8 cellular contexts compared by ENCODE assay signal in the genomic region with DNA sequence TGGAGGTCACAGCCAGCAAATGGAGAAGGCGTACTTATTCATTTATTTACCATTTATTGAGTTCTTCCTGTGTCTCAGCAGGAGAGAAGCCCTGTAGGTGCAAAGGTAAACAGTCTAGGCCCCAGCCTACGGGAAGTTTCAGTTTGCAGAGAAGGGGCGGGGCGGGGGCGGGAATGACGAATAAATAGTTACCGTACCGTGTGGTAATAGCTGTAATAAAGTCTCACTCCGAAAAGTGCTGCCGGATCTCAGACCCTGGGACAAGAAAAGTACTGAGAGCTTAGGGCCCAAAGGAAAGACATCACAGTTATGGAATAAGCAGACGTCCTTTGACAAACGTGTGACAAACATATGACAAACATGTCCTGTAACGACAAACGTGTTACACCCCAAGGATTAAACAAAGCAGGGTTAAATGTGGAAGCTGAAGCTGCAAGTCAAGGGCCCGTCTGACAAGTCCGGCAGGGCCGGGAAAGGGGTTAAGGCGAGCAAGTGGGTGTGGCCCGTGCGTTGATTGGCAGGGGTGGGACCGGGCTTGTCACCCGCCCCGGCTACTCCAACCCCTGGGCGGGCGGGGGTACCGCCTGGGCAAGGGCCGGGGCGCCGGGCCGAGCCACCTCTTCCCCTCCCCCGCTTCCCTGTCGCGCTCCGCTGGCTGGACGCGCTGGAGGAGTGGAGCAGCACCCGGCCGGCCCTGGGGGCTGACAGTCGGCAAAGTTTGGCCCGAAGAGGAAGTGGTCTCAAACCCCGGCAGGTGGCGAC. TPM values are rescaled to one million over a fixed set of nuclear protein-coding genes. Genes with fewer than 3 reads are reported as not detected.
A peak's percentile ranks its signal among the peaks of the same experiment; 100 is the strongest.
DNase-seq lines count a peak whose midpoint lies in the region; ATAC-seq and TF ChIP-seq lines count a peak whose summit lies in the region.

A gene with protein sequence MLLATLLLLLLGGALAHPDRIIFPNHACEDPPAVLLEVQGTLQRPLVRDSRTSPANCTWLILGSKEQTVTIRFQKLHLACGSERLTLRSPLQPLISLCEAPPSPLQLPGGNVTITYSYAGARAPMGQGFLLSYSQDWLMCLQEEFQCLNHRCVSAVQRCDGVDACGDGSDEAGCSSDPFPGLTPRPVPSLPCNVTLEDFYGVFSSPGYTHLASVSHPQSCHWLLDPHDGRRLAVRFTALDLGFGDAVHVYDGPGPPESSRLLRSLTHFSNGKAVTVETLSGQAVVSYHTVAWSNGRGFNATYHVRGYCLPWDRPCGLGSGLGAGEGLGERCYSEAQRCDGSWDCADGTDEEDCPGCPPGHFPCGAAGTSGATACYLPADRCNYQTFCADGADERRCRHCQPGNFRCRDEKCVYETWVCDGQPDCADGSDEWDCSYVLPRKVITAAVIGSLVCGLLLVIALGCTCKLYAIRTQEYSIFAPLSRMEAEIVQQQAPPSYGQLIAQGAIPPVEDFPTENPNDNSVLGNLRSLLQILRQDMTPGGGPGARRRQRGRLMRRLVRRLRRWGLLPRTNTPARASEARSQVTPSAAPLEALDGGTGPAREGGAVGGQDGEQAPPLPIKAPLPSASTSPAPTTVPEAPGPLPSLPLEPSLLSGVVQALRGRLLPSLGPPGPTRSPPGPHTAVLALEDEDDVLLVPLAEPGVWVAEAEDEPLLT (plus strand): TSS at position 541 of the 762 bp plus-strand sequence. CDS start 564 bp downstream, outside the sequence.

- no peaks in the 10 kb centered on the region for H3K27me3 ChIP-seq in HUES6 (ENCODE audit: control insufficient read depth, insufficient read depth, low read length)
- no peaks in the 10 kb centered on the region for H3K27me3 ChIP-seq in PC-3 (ENCODE audit: low read length)
- peaks cover 0 to 3% (median 0%) of the 10 kb centered on the region in 4 donors for H3K27me3 ChIP-seq in esophagus muscularis mucosa

- H3K36me3 Mint-ChIP-seq in activated T-cell treated with anti-CD3 and anti-CD28 coated beads, Interleukin-2, amount 50 U/mL, for 4 hours (ENCODE audit: insufficient read depth): peaks cover 16% of the 10 kb centered on the region
- peaks cover 25% of the 10 kb centered on the region for H3K36me3 Mint-ChIP-seq in stimulated activated memory B cell treated with anti-CD40 and anti-IgM and Interleukin-4, amounts not matched to agents 10 μg/mL and 1 μg/mL and 100 μg/mL, for 72 hours

- H3K9me3 ChIP-seq in HUES6 (ENCODE audit: control insufficient read depth, insufficient read depth, low read depth, low read length): no peaks in the 10 kb centered on the region
- no peaks in the 10 kb centered on the region for H3K9me3 ChIP-seq in PC-3 (ENCODE audit: low read length)
- H3K9me3 ChIP-seq in esophagus muscularis mucosa: no peaks in the 10 kb centered on the region

- POLR2A ChIA-PET in PC-3 (lab: Charles Lee; ENCODE audit: unreplicated experiment): interaction anchor here (0.6 to 0.9 kb wide), 4 partner anchors 17 to 123 kb away, joined by 3 to 6 read pairs (median 3); no protein-coding TSS in a partner anchor

- H3K9me2 ChIP-seq in PC-3 (replicated peaks; ENCODE audit: low read length): no peaks in the 10 kb centered on the region

- H3K79me2 ChIP-seq in PC-3 (ENCODE audit: low read length): peaks cover 20% of the 10 kb centered on the region

- BruUV-seq in PC-3 (replicated peaks; lab: Mats Ljungman, UMichigan): TSS peak; percentile 74

- intact Hi-C loops in PC-3 (cut with micrococcal nuclease) (loop anchor here (1.0 to 5.0 kb wide), 2 partner anchors 18 to 56 kb away; a partner anchor contains a TSS), esophagus muscularis mucosa (cut with DNase I) (loop anchor here (10.0 kb wide), 1 partner anchor 113 kb away; a partner anchor contains a TSS)

- H3F3A ChIP-seq in PC-3 (ENCODE audit: low read length, unreplicated experiment): peaks cover 6% of the 10 kb centered on the region

- H4K20me1 ChIP-seq in PC-3 (ENCODE audit: low read length): no peaks in the 10 kb centered on the region

- peak; percentile 77 for ATAC-seq in GM21515 (IDR thresholded peaks at IDR 0.05; ENCODE audit: unreplicated experiment)
- ATAC-seq in PC-3: peak; percentile 85
- ATAC-seq in activated T-cell treated with anti-CD3 and anti-CD28 coated beads, Interleukin-2, amount 50 U/mL, for 4 hours: peak; percentile 76 to 80
- ATAC-seq in stimulated activated memory B cell treated with anti-CD40 and anti-IgM and Interleukin-4, amounts not matched to agents 10 μg/mL and 1 μg/mL and 100 μg/mL, for 72 hours: peak; percentile 94

- peak within 1 kb of the TSS; percentile 92 for H3K4me3 Mint-ChIP-seq in activated T-cell treated with anti-CD3 and anti-CD28 coated beads, Interleukin-2, amount 50 U/mL, for 4 hours
- peak within 1 kb of the TSS; percentile 79 for H3K4me3 Mint-ChIP-seq in stimulated activated memory B cell treated with anti-CD40 and anti-IgM and Interleukin-4, amounts not matched to agents 10 μg/mL and 1 μg/mL and 100 μg/mL, for 72 hours

- H3K27ac ChIP-seq in HUES6 (ENCODE audit: low read depth, low read length) (peak within 1 kb of the TSS; percentile 27; the same call in 1 of the 2 replicates), PC-3 (ENCODE audit: low read length) (peak within 1 kb of the TSS; percentile 94), esophagus muscularis mucosa (replicated peaks in 1 of 4) (peak within 1 kb of the TSS; percentile 98 to 100 (median 100))

- H3K27ac Mint-ChIP-seq in stimulated activated memory B cell treated with anti-CD40 and anti-IgM and Interleukin-4, amounts not matched to agents 10 μg/mL and 1 μg/mL and 100 μg/mL, for 72 hours: peak within 1 kb of the TSS; percentile 95

- WGBS in esophagus muscularis mucosa: 0% methylated on average over 25 of the region's 42 CpGs

- H3K4me2 ChIP-seq in PC-3 (ENCODE audit: low read length): peak within 1 kb of the TSS; percentile 94

- H3K9ac ChIP-seq in HUES6 (ENCODE audit: low read length) (peak within 1 kb of the TSS; percentile 73), PC-3 (ENCODE audit: low read length) (peak within 1 kb of the TSS; percentile 76)

- H3K9me3 Mint-ChIP-seq in activated T-cell treated with anti-CD3 and anti-CD28 coated beads, Interleukin-2, amount 50 U/mL, for 4 hours: no peaks in the 10 kb centered on the region
- no peaks in the 10 kb centered on the region for H3K9me3 Mint-ChIP-seq in stimulated activated memory B cell treated with anti-CD40 and anti-IgM and Interleukin-4, amounts not matched to agents 10 μg/mL and 1 μg/mL and 100 μg/mL, for 72 hours

- peaks cover 17% of the 10 kb centered on the region; the same call in 1 of the 2 replicates for H3K36me3 ChIP-seq in HUES6 (ENCODE audit: control insufficient read depth, insufficient read depth, low read length)
- H3K36me3 ChIP-seq in PC-3 (ENCODE audit: low read depth, low read length): peaks cover 15% of the 10 kb centered on the region; the same call in 1 of the 2 replicates
- peaks cover 23 to 34% (median 33%) of the 10 kb centered on the region in 4 donors for H3K36me3 ChIP-seq in esophagus muscularis mucosa

- TF ChIP-seq CTCF in PC-3 (conservative IDR thresholded peaks at IDR 0.05; ENCODE audit: low read depth, low read length): no peak
- TF ChIP-seq CTCF in esophagus muscularis mucosa (IDR thresholded peaks at IDR 0.05): peak in 1 of 3 experiments; percentile 6

- peaks cover 42% of the 10 kb centered on the region for H3K4me1 Mint-ChIP-seq in activated T-cell treated with anti-CD3 and anti-CD28 coated beads, Interleukin-2, amount 50 U/mL, for 4 hours (ENCODE audit: low read depth)
- H3K4me1 Mint-ChIP-seq in stimulated activated memory B cell treated with anti-CD40 and anti-IgM and Interleukin-4, amounts not matched to agents 10 μg/mL and 1 μg/mL and 100 μg/mL, for 72 hours: peaks cover 51% of the 10 kb centered on the region

- H3K4me3 ChIP-seq in HUES6 (ENCODE audit: low read depth, low read length): peak within 1 kb of the TSS; percentile 68
- peak within 1 kb of the TSS; percentile 88 for H3K4me3 ChIP-seq in PC-3 (ENCODE audit: low read length)
- H3K4me3 ChIP-seq in esophagus muscularis mucosa: peak within 1 kb of the TSS; percentile 92 to 100 (median 98)

- no peaks in the 10 kb centered on the region for H3K27me3 Mint-ChIP-seq in activated T-cell treated with anti-CD3 and anti-CD28 coated beads, Interleukin-2, amount 50 U/mL, for 4 hours (ENCODE audit: low read depth)
- H3K27me3 Mint-ChIP-seq in stimulated activated memory B cell treated with anti-CD40 and anti-IgM and Interleukin-4, amounts not matched to agents 10 μg/mL and 1 μg/mL and 100 μg/mL, for 72 hours: no peaks in the 10 kb centered on the region

- TF ChIP-seq EP300 in esophagus muscularis mucosa (IDR thresholded peaks at IDR 0.05): peak; percentile 8

- peak; percentile 85 for TF ChIP-seq POLR2A in esophagus muscularis mucosa (IDR thresholded peaks at IDR 0.05; ENCODE audit: low read depth)

- CTCF ChIA-PET in PC-3 (lab: Charles Lee): interaction anchor here (0.6 to 0.7 kb wide), 4 partner anchors 15 to 213 kb away, joined by 3 to 4 read pairs (median 3); no protein-coding TSS in a partner anchor

- H3K4me1 ChIP-seq in HUES6 (ENCODE audit: control insufficient read depth, insufficient read depth, low read length): peaks cover 15% of the 10 kb centered on the region
- peaks cover 18% of the 10 kb centered on the region for H3K4me1 ChIP-seq in PC-3 (ENCODE audit: insufficient read depth, low read length)
- peaks cover 27 to 61% (median 57%) of the 10 kb centered on the region in 4 donors for H3K4me1 ChIP-seq in esophagus muscularis mucosa

- peak within 1 kb of the TSS; percentile 94 for H2AFZ ChIP-seq in PC-3 (ENCODE audit: low read length)

- peak; percentile 92 for DNase-seq in DMS 273 treated with DMSO at 0.1 percent for 48 hours (lab: John Stamatoyannopoulos, UW)
- DNase-seq in PC-3: peak; percentile 89
- peak; percentile 75 for DNase-seq in activated T-cell treated with anti-CD3 and anti-CD28 coated beads, Interleukin-2, amount 50 U/mL, for 4 hours
- DNase-seq in esophagus muscularis mucosa (ENCODE audit: extremely low spot score): peak; percentile 98
- DNase-seq in myocyte (ENCODE audit: low read depth): peak; percentile 96

RNA-seq across cellular contexts. Expression of the gene that starts here (rescaled TPM):
- total RNA-seq in PC-3 (2014; rRNA removed): 46.5 and 59.3 TPM in 2 replicates
- total RNA-seq in activated T-cell treated with anti-CD3 and anti-CD28 coated beads, Interleukin-2, amount 50 U/mL, for 4 hours: 10 to 100 TPM; 19.3 to 33.7 (median 26.2) TPM
- total RNA-seq in esophagus muscularis mucosa: 100 to 1,000 TPM; 111 to 279 (median 197) TPM
- 81.6 and 106 TPM in 2 replicates for total RNA-seq in myocyte
- 222 TPM for polyA plus RNA-seq in myocyte (2012)

Comparison
In these comparisons a context has a peak if more than half of its experiments do, and no peak if none do; other contexts are left out.
1. Peak in every context shown above with its lines: DNase-seq, ATAC-seq, H3K4me3 ChIP-seq and H3K27ac ChIP-seq.
2. H3K27ac ChIP-seq: peak in every context shown above with its lines; median percentile 100 in esophagus muscularis mucosa; 94 in PC-3; 27 in HUES6.